14 cellular contexts compared by ENCODE assay signal in the genomic region with DNA sequence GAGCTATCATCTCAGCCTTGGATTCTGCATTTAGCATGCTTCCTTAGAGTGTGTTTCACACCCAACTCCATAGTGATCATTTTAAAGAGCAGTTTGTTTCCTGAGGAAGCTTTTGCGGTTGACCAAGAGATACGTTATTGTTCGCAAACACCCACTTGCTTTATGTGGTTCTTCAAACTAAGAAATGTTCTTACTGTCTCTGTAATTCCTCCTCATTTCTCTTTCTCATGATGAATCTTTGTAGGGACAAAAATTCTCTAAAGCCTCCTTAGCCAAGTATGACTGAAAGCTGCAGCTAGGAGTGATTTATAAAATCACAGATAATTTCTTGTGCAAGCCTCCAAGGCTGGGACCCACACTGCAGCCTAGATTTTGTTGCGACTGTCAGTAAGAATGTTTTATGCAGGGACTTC. TPM values are rescaled to one million over a fixed set of nuclear protein-coding genes. Genes with fewer than 3 reads are reported as not detected.
A peak's percentile ranks its signal among the peaks of the same experiment; 100 is the strongest.
DNase-seq lines count a peak whose midpoint lies in the region; ATAC-seq and TF ChIP-seq lines count a peak whose summit lies in the region.
"Had no signal": no experiment of that assay in that cellular context is flagged by ENCODE, and none has a peak within 500 bp of the region (broad histone marks: within the 10 kb centered on the region; RNA-seq: fewer than 3 reads in every experiment).

No MANE protein-coding gene starts in this region.

- TF ChIP-seq CTCF in glutamatergic neuron (IDR thresholded peaks at IDR 0.05; ENCODE audit: partially characterized antibody, unreplicated experiment): no peak

- POLR2A ChIA-PET in activated naive CD8-positive, alpha-beta T cell treated with anti-CD3 and anti-CD28 coated beads, Interleukin-2, amount 10 ng/mL, durations not matched to agents 7 days and 5 days (lab: Charles Lee): no interaction called here

- peak overlapping the region; percentile 68 for H3K4me3 ChIP-seq in CD4-positive, CD25-positive, alpha-beta regulatory T cell (ENCODE audit: low read depth, low read length)

- peak overlapping the region; percentile 18 to 82 (median 80) for H3K4me3 Mint-ChIP-seq in CD4-positive, CD25-positive, alpha-beta regulatory T cell
- H3K4me3 Mint-ChIP-seq in activated naive CD8-positive, alpha-beta T cell treated with anti-CD3 and anti-CD28 coated beads, Interleukin-2, amount 10 ng/mL, durations not matched to agents 7 days and 5 days: peak overlapping the region; percentile 78
- H3K4me3 Mint-ChIP-seq in glutamatergic neuron (ENCODE audit: unreplicated experiment): no peak overlapping the region
- H3K4me3 Mint-ChIP-seq: brain had no signal

- H3K27me3 Mint-ChIP-seq in CD4-positive, CD25-positive, alpha-beta regulatory T cell: no peaks in the 10 kb centered on the region
- H3K27me3 Mint-ChIP-seq in activated naive CD8-positive, alpha-beta T cell treated with anti-CD3 and anti-CD28 coated beads, Interleukin-2, amount 10 ng/mL, durations not matched to agents 7 days and 5 days: no peaks in the 10 kb centered on the region
- H3K27me3 Mint-ChIP-seq in glutamatergic neuron (ENCODE audit: unreplicated experiment): no peaks in the 10 kb centered on the region

- H3K27me3 ChIP-seq in CD4-positive, CD25-positive, alpha-beta regulatory T cell (ENCODE audit: control insufficient read depth, insufficient read depth, low read length): no peaks in the 10 kb centered on the region

- peak; percentile 52 to 64 for ATAC-seq in CD4-positive, CD25-positive, alpha-beta regulatory T cell (ENCODE audit: low read depth in 2 of 2)
- ATAC-seq in GM18861 (IDR thresholded peaks at IDR 0.05; ENCODE audit: unreplicated experiment): peak; percentile 47
- ATAC-seq in activated naive CD8-positive, alpha-beta T cell treated with anti-CD3 and anti-CD28 coated beads, Interleukin-2, amount 10 ng/mL, durations not matched to agents 7 days and 5 days (ENCODE audit: low read depth): peak; percentile 89
- ATAC-seq in GM21786 (IDR thresholded peaks at IDR 0.05; ENCODE audit: unreplicated experiment): no peak

- H3K9me3 ChIP-seq in CD4-positive, CD25-positive, alpha-beta regulatory T cell (ENCODE audit: control insufficient read depth in 2 of 2, low read length in 2 of 2): no peaks in the 10 kb centered on the region

- peak overlapping the region; percentile 35 for H3K27ac ChIP-seq in CD4-positive, CD25-positive, alpha-beta regulatory T cell (ENCODE audit: insufficient read depth, low read length, poor library complexity, severe bottlenecking)
- H3K27ac ChIP-seq in caudate nucleus (ENCODE audit: low read depth, low read length): no peak overlapping the region

- H3K36me3 ChIP-seq in CD4-positive, CD25-positive, alpha-beta regulatory T cell (ENCODE audit: control insufficient read depth, insufficient read depth, low read length): no peaks in the 10 kb centered on the region

- H3K4me1 Mint-ChIP-seq in CD4-positive, CD25-positive, alpha-beta regulatory T cell: peaks cover 21 to 69% (median 41%) of the 10 kb centered on the region in 4 donors
- peaks cover 42% of the 10 kb centered on the region for H3K4me1 Mint-ChIP-seq in activated naive CD8-positive, alpha-beta T cell treated with anti-CD3 and anti-CD28 coated beads, Interleukin-2, amount 10 ng/mL, durations not matched to agents 7 days and 5 days
- H3K4me1 Mint-ChIP-seq in glutamatergic neuron (ENCODE audit: low read depth, unreplicated experiment): no peaks in the 10 kb centered on the region

- peaks cover 35% of the 10 kb centered on the region for H3K4me1 ChIP-seq in CD4-positive, CD25-positive, alpha-beta regulatory T cell (ENCODE audit: control insufficient read depth, insufficient read depth, low read length, poor library complexity, severe bottlenecking)

- H3K27ac Mint-ChIP-seq in CD4-positive, CD25-positive, alpha-beta regulatory T cell: peak overlapping the region; percentile 61 to 88 (median 84)
- H3K27ac Mint-ChIP-seq in activated naive CD8-positive, alpha-beta T cell treated with anti-CD3 and anti-CD28 coated beads, Interleukin-2, amount 10 ng/mL, durations not matched to agents 7 days and 5 days: peak overlapping the region; percentile 78
- no peak overlapping the region for H3K27ac Mint-ChIP-seq in glutamatergic neuron (ENCODE audit: unreplicated experiment)
- H3K27ac Mint-ChIP-seq: brain had no signal

- H3K36me3 Mint-ChIP-seq in CD4-positive, CD25-positive, alpha-beta regulatory T cell: no peaks in the 10 kb centered on the region
- peaks cover 13% of the 10 kb centered on the region for H3K36me3 Mint-ChIP-seq in activated naive CD8-positive, alpha-beta T cell treated with anti-CD3 and anti-CD28 coated beads, Interleukin-2, amount 10 ng/mL, durations not matched to agents 7 days and 5 days
- no peaks in the 10 kb centered on the region for H3K36me3 Mint-ChIP-seq in glutamatergic neuron (ENCODE audit: unreplicated experiment)
- H3K36me3 Mint-ChIP-seq: brain had no signal

- DNase-seq in CD4-positive, CD25-positive, alpha-beta regulatory T cell: peak in 2 of 3 donors; percentile 54 to 70
- peak; percentile 81 to 93 for DNase-seq in Kasumi-1 (lab: John Stamatoyannopoulos, UW)
- no peak for DNase-seq in activated naive CD8-positive, alpha-beta T cell treated with anti-CD3 and anti-CD28 coated beads, Interleukin-2, amount 10 ng/mL, durations not matched to agents 7 days and 5 days
- no peak for DNase-seq in caudate nucleus (lab: John Stamatoyannopoulos, UW)
- no peak for DNase-seq in NCI-H774 (lab: John Stamatoyannopoulos, UW)
- no peak for DNase-seq in glutamatergic neuron
- DNase-seq: HCEC 1CT; kidney glomerular epithelial cell; NCI-H1694; stimulated activated CD4-positive, alpha-beta T cell treated with anti-CD3 and anti-CD28 coated beads, Interleukin-4, amount 100 ng/mL, for 1 hour; trophoblast cell had no signal

- H3K9me3 Mint-ChIP-seq in CD4-positive, CD25-positive, alpha-beta regulatory T cell: no peaks in the 10 kb centered on the region
- H3K9me3 Mint-ChIP-seq in activated naive CD8-positive, alpha-beta T cell treated with anti-CD3 and anti-CD28 coated beads, Interleukin-2, amount 10 ng/mL, durations not matched to agents 7 days and 5 days: no peaks in the 10 kb centered on the region
- H3K9me3 Mint-ChIP-seq in glutamatergic neuron (ENCODE audit: unreplicated experiment): peaks cover 2% of the 10 kb centered on the region
- H3K9me3 Mint-ChIP-seq: brain had no signal

RNA-seq across cellular contexts. Expression of a gene that starts 10.0 kb away (rescaled TPM):
- total RNA-seq in CD4-positive, CD25-positive, alpha-beta regulatory T cell: 1.3 TPM
- 1 to 10 TPM; 1.5 to 2.0 (median 1.7) TPM for polyA plus RNA-seq in CD4-positive, CD25-positive, alpha-beta regulatory T cell
- total RNA-seq in activated naive CD8-positive, alpha-beta T cell treated with anti-CD3 and anti-CD28 coated beads, Interleukin-2, amount 10 ng/mL, durations not matched to agents 7 days and 5 days: 1 to 10 TPM; 3.0 to 3.8 TPM
- total RNA-seq in glutamatergic neuron (ENCODE audit: unreplicated experiment): not detected

Comparison
In these comparisons a context has a peak if more than half of its experiments do, and no peak if none do; other contexts are left out.
1. DNase-seq: peak in CD4-positive, CD25-positive, alpha-beta regulatory T cell (2 of 3) and Kasumi-1 (2 of 2); none in activated naive CD8-positive, alpha-beta T cell treated with anti-CD3 and anti-CD28 coated beads, Interleukin-2, amount 10 ng/mL, durations not matched to agents 7 days and 5 days (single experiment), caudate nucleus (0 of 61), NCI-H774 (single experiment) and glutamatergic neuron (single experiment).